8 cellular contexts compared by ENCODE assay signal in genomic region chr3:100103558-100104441, GRCh38. TPM values are rescaled to one million over a fixed set of nuclear protein-coding genes. Genes with fewer than 3 reads are reported as not detected.
A peak's percentile ranks its signal among the peaks of the same experiment; 100 is the strongest.
DNase-seq lines count a peak whose midpoint lies in the region; ATAC-seq, FAIRE-seq and TF ChIP-seq lines count a peak whose summit lies in the region.

No MANE protein-coding gene starts in this region.

- H3K36me3 Mint-ChIP-seq in activated naive CD8-positive, alpha-beta T cell: peaks cover 17% of the 10 kb centered on the region

- H3K27me3 ChIP-seq in gastrocnemius medialis: no peaks in the 10 kb centered on the region

- H3K9me3 Mint-ChIP-seq in activated naive CD8-positive, alpha-beta T cell (ENCODE audit: low read depth): peaks cover 3% of the 10 kb centered on the region

- H3K27me3 Mint-ChIP-seq in activated naive CD8-positive, alpha-beta T cell: no peaks in the 10 kb centered on the region

- H3K27ac ChIP-seq in gastrocnemius medialis (peak overlapping the region; percentile 84 to 92 (median 86)), kidney (ENCODE audit: low read depth in 2 of 2, low read length in 2 of 2) (peak overlapping the region in 1 of 2 donors; percentile 35)

- H3K9ac ChIP-seq in kidney (ENCODE audit: low read length in 2 of 2): no peak overlapping the region

- TF ChIP-seq POLR2A in gastrocnemius medialis (IDR thresholded peaks at IDR 0.05): no peak

- H3K4me3 ChIP-seq in GM12864 (ENCODE audit: low read depth, low read length): no peak overlapping the region; the same call in 1 of the 2 replicates
- H3K4me3 ChIP-seq in gastrocnemius medialis: no peak overlapping the region
- no peak overlapping the region for H3K4me3 ChIP-seq in kidney (ENCODE audit: low read length in 2 of 2)

- ATAC-seq in GM21381 (IDR thresholded peaks at IDR 0.05; ENCODE audit: unreplicated experiment): peak; percentile 82
- peak; percentile 76 for ATAC-seq in HG03565 (IDR thresholded peaks at IDR 0.05; ENCODE audit: unreplicated experiment)
- ATAC-seq in gastrocnemius medialis: no peak

- no peaks in the 10 kb centered on the region for H3K36me3 ChIP-seq in gastrocnemius medialis
- H3K36me3 ChIP-seq in kidney (ENCODE audit: control insufficient read depth in 1 of 2, insufficient read depth in 2 of 2, low read length in 2 of 2): no peaks in the 10 kb centered on the region

- peak; percentile 70 for DNase-seq in GM12864 (ENCODE audit: low read depth)
- no peak for DNase-seq in gastrocnemius medialis
- DNase-seq in activated gamma-delta T cell (lab: John Stamatoyannopoulos, UW): no peak
- no peak for DNase-seq in putamen (ENCODE audit: low spot score)
- DNase-seq in kidney: no peak

- no peak overlapping the region for H3K4me3 Mint-ChIP-seq in activated naive CD8-positive, alpha-beta T cell

- peak overlapping the region; percentile 48 for H3K27ac Mint-ChIP-seq in activated naive CD8-positive, alpha-beta T cell

- no peak for TF ChIP-seq CTCF in GM12864 (IDR thresholded peaks at IDR 0.05; ENCODE audit: low read depth, low read length, missing control alignments)
- no peak for TF ChIP-seq CTCF in gastrocnemius medialis (IDR thresholded peaks at IDR 0.05 in 4 of 5, conservative IDR thresholded peaks at IDR 0.05 in 1 of 5)
- TF ChIP-seq CTCF in kidney (IDR thresholded peaks at IDR 0.05; ENCODE audit: borderline replicate concordance, extremely low read depth, insufficient read depth): no peak

- intact Hi-C loops in gastrocnemius medialis (cut with DNase I; ENCODE audit: low total_unique reads): no loop called here
- intact Hi-C loops in kidney (cut with DNase I): no loop called here

- peaks cover 16% of the 10 kb centered on the region for H3K4me1 Mint-ChIP-seq in activated naive CD8-positive, alpha-beta T cell (ENCODE audit: low read depth)

- FAIRE-seq in kidney (lab: Jason Lieb, UNC): no peak

- no peaks in the 10 kb centered on the region for H3K9me3 ChIP-seq in gastrocnemius medialis
- no peaks in the 10 kb centered on the region for H3K9me3 ChIP-seq in kidney (ENCODE audit: control insufficient read depth in 1 of 2, low read length in 2 of 2)

- peaks cover 82 to 85% of the 10 kb centered on the region in 2 donors for H3K4me1 ChIP-seq in gastrocnemius medialis
- peaks cover 15 to 37% of the 10 kb centered on the region in 2 donors for H3K4me1 ChIP-seq in kidney (ENCODE audit: control insufficient read depth in 1 of 2, insufficient read depth in 1 of 2, low read depth in 1 of 2, low read length in 2 of 2)

- in situ Hi-C loops in gastrocnemius medialis (cut with MboI; ENCODE audit: low sequenced_read_pairs in 4 of 4): no loop called here

RNA-seq across cellular contexts. Expression of gene FILIP1L, which starts 10.5 kb away (rescaled TPM):
- 100 to 1,000 TPM in 2 of 4 donors, 10 to 100 TPM in 2; 87.1 to 115 (median 99.6) TPM for total RNA-seq in gastrocnemius medialis
- 25.5 TPM for total RNA-seq in kidney
- 5.5 TPM for polyA plus RNA-seq in kidney (ENCODE audit: insufficient read depth, low read depth, low replicate concordance)

Comparison
In these comparisons a context has a peak if more than half of its experiments do, and no peak if none do; other contexts are left out.
1. ATAC-seq: peak in GM21381 (single experiment) and HG03565 (single experiment); none in gastrocnemius medialis (0 of 2).